9 cellular contexts compared by ENCODE assay signal in genomic region chr16:86330906-86331305, GRCh38.
"Had no signal": no experiment of that assay in that cellular context is flagged by ENCODE, and none has a peak within 500 bp of the region (broad histone marks: within the 10 kb centered on the region; RNA-seq: fewer than 3 reads in every experiment).

No MANE protein-coding gene starts in this region.

- H3K9me3 Mint-ChIP-seq: HFFc6 had no signal

- H3K9ac ChIP-seq: GM23248 had no signal

- H3K9me3 ChIP-seq: HAP-1 had no signal

- H2AFZ ChIP-seq: GM23248 had no signal

- H3K36me3 ChIP-seq: HAP-1 had no signal

- DNase-seq: GM23248, GOT3, H7, HFFc6, IMR-90 had no signal

- H3K27ac Mint-ChIP-seq: HFFc6 had no signal

- ATAC-seq: HCT116, K562 had no signal

- H3K4me3 Mint-ChIP-seq: HFFc6 had no signal

- H3K27ac ChIP-seq: GM23248, HL-60 had no signal

- H3K4me1 ChIP-seq: HAP-1 had no signal

- H3K4me3 ChIP-seq: GM23248, HAP-1, K562 had no signal
